ENCODE assay signal across 26 cellular contexts in the genomic region with DNA sequence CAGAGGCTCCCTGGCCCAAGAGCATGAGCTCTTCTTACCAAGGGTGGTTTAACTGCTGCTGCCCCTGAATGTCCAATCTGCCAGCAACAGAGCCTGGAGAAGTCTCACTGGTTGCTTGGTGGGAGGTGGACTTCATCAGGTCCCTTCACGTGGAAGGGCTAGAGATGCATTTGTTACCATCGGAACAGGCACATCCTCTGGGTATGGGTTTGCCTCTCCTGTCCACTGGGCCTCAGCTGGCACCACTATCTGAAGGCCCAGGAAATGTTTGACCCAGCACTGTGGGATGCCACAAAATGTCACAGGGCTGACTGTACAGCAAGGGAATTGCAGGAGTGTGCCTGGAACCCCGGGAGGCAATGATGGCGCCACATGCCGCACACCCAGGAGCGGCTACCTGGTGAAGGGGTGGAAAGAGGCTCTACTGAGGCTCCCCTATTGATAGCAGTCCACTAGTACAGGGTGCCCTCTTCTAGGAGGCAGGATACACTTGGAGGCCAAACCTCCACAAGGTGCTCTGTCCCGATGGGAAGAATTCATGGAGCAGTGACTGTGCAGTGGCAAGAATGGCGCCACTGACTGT.
"Had no signal": no experiment of that assay in that cellular context is flagged by ENCODE, and none has a peak within 500 bp of the region (broad histone marks: within the 10 kb centered on the region; RNA-seq: fewer than 3 reads in every experiment).

No MANE protein-coding gene starts in this region.

- H3K27ac Mint-ChIP-seq: immature natural killer cell; memory B cell; mesothelial cell of epicardium; naive thymus-derived CD4-positive, alpha-beta T cell; neural progenitor cell; stimulated activated naive CD8-positive, alpha-beta T cell treated with anti-CD3 and anti-CD28 coated beads, Interleukin-15, amount 100 ng/mL, for 72 hours had no signal

- H3K27ac ChIP-seq: colonic mucosa, esophagus squamous epithelium, lower lobe of right lung, neural progenitor cell, right lobe of liver, suprapubic skin, transverse colon, upper lobe of right lung, uterus had no signal

- H3K9me3 Mint-ChIP-seq: immature natural killer cell; memory B cell; nephron; stimulated activated naive CD8-positive, alpha-beta T cell treated with anti-CD3 and anti-CD28 coated beads, Interleukin-15, amount 100 ng/mL, for 72 hours had no signal

- H3K4me3 Mint-ChIP-seq: immature natural killer cell; memory B cell; mesothelial cell of epicardium; naive thymus-derived CD4-positive, alpha-beta T cell; nephron; neural progenitor cell; stimulated activated naive CD8-positive, alpha-beta T cell treated with anti-CD3 and anti-CD28 coated beads, Interleukin-15, amount 100 ng/mL, for 72 hours had no signal

- DNase-seq: colonic mucosa; dermis blood vessel endothelial cell; effector memory CD4-positive, alpha-beta T cell; esophagus squamous epithelium; foreskin melanocyte; hypothalamus; immature natural killer cell; left ventricle myocardium superior; lower lobe of right lung; mucosa of descending colon; naive thymus-derived CD4-positive, alpha-beta T cell; retina; right lobe of liver; small intestine; stimulated activated CD4-positive, alpha-beta T cell treated with anti-CD3 and anti-CD28 coated beads, Interleukin-15, amount 100 ng/mL, for 24 hours; stimulated activated CD4-positive, alpha-beta T cell treated with anti-CD3 and anti-CD28 coated beads, Interleukin-2, amount 100 ng/mL, for 48 hours; stimulated activated naive CD4-positive, alpha-beta T cell; stimulated activated naive CD8-positive, alpha-beta T cell treated with anti-CD3 and anti-CD28 coated beads, Interleukin-15, amount 100 ng/mL, for 72 hours; transverse colon; upper lobe of right lung had no signal

- H3K36me3 Mint-ChIP-seq: immature natural killer cell; memory B cell; mesothelial cell of epicardium; naive thymus-derived CD4-positive, alpha-beta T cell; neural progenitor cell had no signal

- H3K4me1 Mint-ChIP-seq: immature natural killer cell; memory B cell; naive thymus-derived CD4-positive, alpha-beta T cell; stimulated activated naive CD8-positive, alpha-beta T cell treated with anti-CD3 and anti-CD28 coated beads, Interleukin-15, amount 100 ng/mL, for 72 hours had no signal
